In the genomic region with DNA sequence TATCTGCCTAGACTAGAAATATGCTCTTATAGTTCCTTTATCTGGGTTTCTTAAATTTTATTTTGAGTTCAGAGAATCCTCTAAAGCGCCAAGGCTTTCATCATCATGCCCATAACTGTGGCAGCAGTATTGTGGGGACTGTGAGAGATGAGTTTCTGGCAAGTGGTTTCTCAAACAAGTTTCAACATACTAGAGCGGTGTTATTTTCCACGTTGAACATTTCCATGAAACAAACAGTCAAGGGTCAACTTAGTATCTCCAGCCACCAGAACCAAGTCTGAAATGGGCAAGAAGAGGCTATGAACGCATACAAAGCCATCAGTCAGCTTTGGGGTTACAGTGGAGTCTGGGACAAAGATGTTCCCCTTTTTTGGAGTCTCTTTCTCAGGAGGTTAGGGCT, we compare ENCODE assay signal across 12 cellular contexts. TPM values are rescaled to one million over a fixed set of nuclear protein-coding genes. Genes with fewer than 3 reads are reported as not detected.
A peak's percentile ranks its signal among the peaks of the same experiment; 100 is the strongest.
DNase-seq lines count a peak whose midpoint lies in the region; ATAC-seq, FAIRE-seq and TF ChIP-seq lines count a peak whose summit lies in the region.
"Had no signal": no experiment of that assay in that cellular context is flagged by ENCODE, and none has a peak within 500 bp of the region (broad histone marks: within the 10 kb centered on the region; RNA-seq: fewer than 3 reads in every experiment).

No MANE protein-coding gene starts in this region.

- no peak for FAIRE-seq in H54 (lab: Jason Lieb, UNC)

- H3K27me3 Mint-ChIP-seq in activated T-cell treated with anti-CD3 and anti-CD28 coated beads, Interleukin-2, amount 50 U/mL, for 24 hours, result no peaks in the 10 kb centered on the region
- H3K27me3 Mint-ChIP-seq in T-cell, result no peaks in the 10 kb centered on the region

- CTCF ChIA-PET in T-cell (lab: Charles Lee), result interaction anchor here in 1 of 2 donors (0.6 kb wide), 1 partner anchor 1209 kb away, joined by 3 read pairs; no protein-coding TSS in a partner anchor

- no peak for TF ChIP-seq POLR2A in H54 (IDR thresholded peaks at IDR 0.05; ENCODE audit: low read depth, low read length)

- peak overlapping the region; percentile 77 for H3K4me3 Mint-ChIP-seq in activated T-cell treated with anti-CD3 and anti-CD28 coated beads, Interleukin-2, amount 50 U/mL, for 24 hours
- peak overlapping the region; percentile 44 to 74 (median 64) for H3K4me3 Mint-ChIP-seq in T-cell

- H3K4me1 Mint-ChIP-seq in activated T-cell treated with anti-CD3 and anti-CD28 coated beads, Interleukin-2, amount 50 U/mL, for 24 hours (ENCODE audit: low read depth), result peaks cover 91% of the 10 kb centered on the region
- H3K4me1 Mint-ChIP-seq in T-cell, result peaks cover 92 to 96% (median 95%) of the 10 kb centered on the region in 3 donors

- no peak for ATAC-seq in T-cell (replicated peaks in 1 of 4)
- peak; percentile 52 for ATAC-seq in stimulated activated naive CD8-positive, alpha-beta T cell treated with anti-CD3 and anti-CD28 coated beads, Interleukin-15, Interleukin-2, amounts not matched to agents 100 U/mL and 50 U/mL, for 24 hours
- no peak for ATAC-seq in HG03135 (IDR thresholded peaks at IDR 0.05; ENCODE audit: unreplicated experiment)
- ATAC-seq: HCT116 had no signal

- H3K27ac ChIP-seq in epithelial cell of prostate, result peak overlapping the region; percentile 54
- H3K27ac ChIP-seq: testis had no signal

- H3K9me3 Mint-ChIP-seq in activated T-cell treated with anti-CD3 and anti-CD28 coated beads, Interleukin-2, amount 50 U/mL, for 24 hours, result no peaks in the 10 kb centered on the region
- peaks cover 0 to 5% (median 0%) of the 10 kb centered on the region in 3 donors for H3K9me3 Mint-ChIP-seq in T-cell

- peaks cover 24% of the 10 kb centered on the region for H3K36me3 Mint-ChIP-seq in activated T-cell treated with anti-CD3 and anti-CD28 coated beads, Interleukin-2, amount 50 U/mL, for 24 hours (ENCODE audit: low read depth)
- H3K36me3 Mint-ChIP-seq in T-cell, result peaks cover 28% of the 10 kb centered on the region

- H3K27ac Mint-ChIP-seq in activated T-cell treated with anti-CD3 and anti-CD28 coated beads, Interleukin-2, amount 50 U/mL, for 24 hours, result peak overlapping the region; percentile 91
- peak overlapping the region; percentile 92 for H3K27ac Mint-ChIP-seq in T-cell

- no peak for DNase-seq in activated T-cell treated with anti-CD3 and anti-CD28 coated beads, Interleukin-2, amount 50 U/mL, for 24 hours
- DNase-seq in activated T-cell treated with anti-CD3 and anti-CD28 coated beads for 4 hours (no peak), T-cell (no peak), epithelial cell of prostate (ENCODE audit: low read depth, low spot score) (no peak), LoVo (ENCODE audit: low spot score) (no peak), H54 (ENCODE audit: insufficient read length, low spot score) (no peak)
- DNase-seq in stimulated activated naive CD8-positive, alpha-beta T cell treated with anti-CD3 and anti-CD28 coated beads, Interleukin-15, Interleukin-2, amounts not matched to agents 100 U/mL and 50 U/mL, for 24 hours, result no peak
- DNase-seq: activated CD4-positive, CD25-positive, alpha-beta regulatory T cell; MM.1S had no signal

- POLR2A ChIA-PET in T-cell (lab: Charles Lee), result interaction anchor here (0.5 to 1.4 kb wide), 2 partner anchors 23 to 30 kb away, joined by 3 to 4 read pairs; no protein-coding TSS in a partner anchor

RNA-seq across cellular contexts. Expression of gene SERINC5, which starts 40.3 kb away (rescaled TPM):
- 100 to 1,000 TPM; 109 to 170 (median 112) TPM for total RNA-seq in T-cell
